ENCODE assay signal across 1 cellular context in genomic region chr7:23292623-23293022, GRCh38.
TF ChIP-seq lines count a peak whose summit lies in the region.

No MANE protein-coding gene starts in this region.

TF ChIP-seq in A549, 52 proteins besides CTCF, POLR2A, EP300 and RAD21 (continued from another document):
- TF ChIP-seq MYC (IDR thresholded peaks at IDR 0.05; ENCODE audit: borderline replicate concordance, low read length), result no peak
